9 cellular contexts compared by ENCODE assay signal in genomic region chr16:72198021-72198420, GRCh38. TPM values are rescaled to one million over a fixed set of nuclear protein-coding genes. Genes with fewer than 3 reads are reported as not detected.
DNase-seq lines count a peak whose midpoint lies in the region; ATAC-seq, FAIRE-seq and TF ChIP-seq lines count a peak whose summit lies in the region.
"Had no signal": no experiment of that assay in that cellular context is flagged by ENCODE, and none has a peak within 500 bp of the region (broad histone marks: within the 10 kb centered on the region; RNA-seq: fewer than 3 reads in every experiment).

No MANE protein-coding gene starts in this region.

- no peaks in the 10 kb centered on the region for H3K9me3 ChIP-seq in neural cell (ENCODE audit: low read length)

- peaks cover 10% of the 10 kb centered on the region for H3K4me1 Mint-ChIP-seq in activated CD8-positive, alpha-beta memory T cell treated with anti-CD3 and anti-CD28 coated beads, Interleukin-2, amount 10 ng/mL, durations not matched to agents 7 days and 5 days
- H3K4me1 Mint-ChIP-seq: central memory CD8-positive, alpha-beta T cell had no signal

- H3F3A ChIP-seq in neural cell (ENCODE audit: insufficient read depth, low read length, poor library complexity, severe bottlenecking): peaks cover 25% of the 10 kb centered on the region

- H3K36me3 ChIP-seq in neural cell (ENCODE audit: insufficient read depth, low read length): no peaks in the 10 kb centered on the region

- H3K4me3 Mint-ChIP-seq in activated CD8-positive, alpha-beta memory T cell treated with anti-CD3 and anti-CD28 coated beads, Interleukin-2, amount 10 ng/mL, durations not matched to agents 7 days and 5 days: no peak overlapping the region
- H3K4me3 Mint-ChIP-seq: central memory CD8-positive, alpha-beta T cell had no signal

- no peaks in the 10 kb centered on the region for H3K9me2 ChIP-seq in neural cell (ENCODE audit: insufficient read depth, low read length)

- peak overlapping the region; percentile 88 for H3K9ac ChIP-seq in neural cell (ENCODE audit: low read length)

- H3K27me3 Mint-ChIP-seq in activated CD8-positive, alpha-beta memory T cell treated with anti-CD3 and anti-CD28 coated beads, Interleukin-2, amount 10 ng/mL, durations not matched to agents 7 days and 5 days: peaks cover 5% of the 10 kb centered on the region

- H3K36me3 Mint-ChIP-seq in activated CD8-positive, alpha-beta memory T cell treated with anti-CD3 and anti-CD28 coated beads, Interleukin-2, amount 10 ng/mL, durations not matched to agents 7 days and 5 days: no peaks in the 10 kb centered on the region

- no peak for TF ChIP-seq CTCF in choroid plexus epithelial cell (conservative IDR thresholded peaks at IDR 0.05; ENCODE audit: low read depth, low read length)
- TF ChIP-seq CTCF in neural cell (IDR thresholded peaks at IDR 0.05; ENCODE audit: poor library complexity, severe bottlenecking): no peak

- H3K4me2 ChIP-seq in neural cell (ENCODE audit: low read length): peak overlapping the region; percentile 81

- no peaks in the 10 kb centered on the region for H3K27me3 ChIP-seq in neural cell (ENCODE audit: insufficient read depth, low read depth, low read length)

- CTCF ChIA-PET in activated CD8-positive, alpha-beta memory T cell treated with anti-CD3 and anti-CD28 coated beads, Interleukin-2, amount 10 ng/mL, durations not matched to agents 7 days and 5 days (lab: Charles Lee): no interaction called here

- H2AFZ ChIP-seq in neural cell (ENCODE audit: low read depth, low read length): no peak overlapping the region

- DNase-seq in C1 segment of cervical spinal cord (lab: John Stamatoyannopoulos, UW) (peak in 8 of 14 donors; percentile 6 to 71 (median 18)), NCI-H146 treated with DMSO at 0.1 percent for 48 hours (lab: John Stamatoyannopoulos, UW; ENCODE audit: unreplicated experiment) (peak; percentile 84), choroid plexus epithelial cell (ENCODE audit: low read depth) (peak; percentile 98), GM19239 (ENCODE audit: insufficient read length, low spot score) (no peak), OCI-M1 (lab: John Stamatoyannopoulos, UW) (no peak), NCI-H526 treated with DMSO at 0.1 percent for 48 hours (lab: John Stamatoyannopoulos, UW) (no peak)
- no peak for DNase-seq in activated CD8-positive, alpha-beta memory T cell treated with anti-CD3 and anti-CD28 coated beads, Interleukin-2, amount 10 ng/mL, durations not matched to agents 7 days and 5 days

- no peak for TF ChIP-seq RAD21 in neural cell (conservative IDR thresholded peaks at IDR 0.05)

- H4K20me1 ChIP-seq in neural cell (ENCODE audit: insufficient read depth): no peaks in the 10 kb centered on the region

- no peaks in the 10 kb centered on the region for H3K9me3 Mint-ChIP-seq in activated CD8-positive, alpha-beta memory T cell treated with anti-CD3 and anti-CD28 coated beads, Interleukin-2, amount 10 ng/mL, durations not matched to agents 7 days and 5 days (ENCODE audit: low read depth)
- H3K9me3 Mint-ChIP-seq: central memory CD8-positive, alpha-beta T cell had no signal

- peak overlapping the region; percentile 100 for H3K27ac ChIP-seq in neural cell (ENCODE audit: low read length)

- peaks cover 4% of the 10 kb centered on the region for H3K79me2 ChIP-seq in neural cell (replicated peaks; ENCODE audit: insufficient read depth, low read length)

- H3K27ac Mint-ChIP-seq in activated CD8-positive, alpha-beta memory T cell treated with anti-CD3 and anti-CD28 coated beads, Interleukin-2, amount 10 ng/mL, durations not matched to agents 7 days and 5 days: no peak overlapping the region

- peak; percentile 85 for TF ChIP-seq EP300 in neural cell (conservative IDR thresholded peaks at IDR 0.05; ENCODE audit: poor library complexity, severe bottlenecking)

- H3K4me3 ChIP-seq in choroid plexus epithelial cell (ENCODE audit: low read depth, low read length): no peak overlapping the region
- peak overlapping the region; percentile 52 for H3K4me3 ChIP-seq in neural cell (ENCODE audit: low read length)

- ATAC-seq in activated CD8-positive, alpha-beta memory T cell treated with anti-CD3 and anti-CD28 coated beads, Interleukin-2, amount 10 ng/mL, durations not matched to agents 7 days and 5 days: no peak

- FAIRE-seq in GM19239 (lab: Jason Lieb, UNC): no peak

TF ChIP-seq in neural cell, 6 proteins besides CTCF, POLR2A, EP300 and RAD21:
- peak; percentile 51 for TF ChIP-seq SMC3 (conservative IDR thresholded peaks at IDR 0.05; ENCODE audit: poor library complexity)
- TF ChIP-seq REST (IDR thresholded peaks at IDR 0.05; ENCODE audit: borderline replicate concordance): peak; percentile 96
- peak; percentile 85 for TF ChIP-seq POLR2AphosphoS5 (IDR thresholded peaks at IDR 0.05)
- peak; percentile 51 for TF ChIP-seq MXI1 (conservative IDR thresholded peaks at IDR 0.05; ENCODE audit: poor library complexity, severe bottlenecking)
- TF ChIP-seq TAF1 (IDR thresholded peaks at IDR 0.05; ENCODE audit: low read depth): peak; percentile 42
- no peak for TF ChIP-seq EZH2 (IDR thresholded peaks at IDR 0.05; ENCODE audit: borderline replicate concordance, insufficient read depth, low read length, poor library complexity, severe bottlenecking)

RNA-seq across cellular contexts. Expression of gene PMFBP1, which starts 26.1 kb away (rescaled TPM):
- 0.12 and 1.0 TPM in 2 replicates for polyA plus RNA-seq in neural cell
- 2.2 and 2.7 TPM in 2 replicates for polyA minus RNA-seq in neural cell
- total RNA-seq in activated CD8-positive, alpha-beta memory T cell treated with anti-CD3 and anti-CD28 coated beads, Interleukin-2, amount 10 ng/mL, durations not matched to agents 7 days and 5 days: 1 to 10 TPM; 2.1 to 6.3 TPM

Comparison
In these comparisons a context has a peak if more than half of its experiments do, and no peak if none do; other contexts are left out.
1. DNase-seq: peak in C1 segment of cervical spinal cord (8 of 14), NCI-H146 treated with DMSO at 0.1 percent for 48 hours (single experiment) and choroid plexus epithelial cell (single experiment); none in GM19239 (single experiment), activated CD8-positive, alpha-beta memory T cell treated with anti-CD3 and anti-CD28 coated beads, Interleukin-2, amount 10 ng/mL, durations not matched to agents 7 days and 5 days (single experiment), OCI-M1 (single experiment) and NCI-H526 treated with DMSO at 0.1 percent for 48 hours (single experiment).